In the genomic region with DNA sequence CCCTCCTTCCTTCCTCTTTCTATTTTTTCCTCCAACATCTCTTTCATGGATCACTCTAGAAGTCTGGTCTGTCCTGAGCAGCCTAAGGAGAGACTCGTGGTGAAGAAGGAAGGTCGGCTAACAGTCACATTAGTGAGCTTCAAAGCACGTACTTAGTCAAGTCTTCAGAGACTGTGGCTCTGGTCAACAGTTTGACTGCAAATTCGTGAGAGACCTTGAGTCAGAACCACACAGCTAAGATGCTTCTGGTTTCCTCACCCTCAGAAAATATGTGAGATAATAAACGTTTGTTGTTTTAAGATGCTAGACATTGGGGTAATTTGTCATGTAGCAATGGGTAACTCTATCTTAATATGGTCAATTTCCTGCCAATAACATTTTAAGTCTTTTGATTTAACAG, we compare ENCODE assay signal across 16 cellular contexts.
"Had no signal": no experiment of that assay in that cellular context is flagged by ENCODE, and none has a peak within 500 bp of the region (broad histone marks: within the 10 kb centered on the region; RNA-seq: fewer than 3 reads in every experiment).

No MANE protein-coding gene starts in this region.

- H3K27ac Mint-ChIP-seq: activated naive CD8-positive, alpha-beta T cell treated with anti-CD3 and anti-CD28 coated beads, Interleukin-2, amount 10 ng/mL, durations not matched to agents 7 days and 5 days; activated T-cell treated with anti-CD3 and anti-CD28 coated beads, Interleukin-2, amount 50 U/mL, for 72 hours; stimulated activated memory B cell treated with anti-CD40 and anti-IgM and Interleukin-4, amounts not matched to agents 10 μg/mL and 1 μg/mL and 100 μg/mL, for 72 hours; T-cell had no signal

- DNase-seq: activated CD4-positive, alpha-beta T cell treated with anti-CD3 and anti-CD28 coated beads, Interleukin-2, amount 50 U/mL, for 48 hours; activated CD8-positive, alpha-beta memory T cell treated with anti-CD3 and anti-CD28 coated beads, Interleukin-2, amount 50 U/mL, for 4 hours; activated gamma-delta T cell; activated naive CD8-positive, alpha-beta T cell treated with anti-CD3 and anti-CD28 coated beads, Interleukin-2, amount 10 ng/mL, durations not matched to agents 7 days and 5 days; activated T-cell treated with anti-CD3 and anti-CD28 coated beads, Interleukin-2, amount 50 U/mL, for 72 hours; midbrain; T-cell; T1000; uterus had no signal

- H3K27ac ChIP-seq: esophagus muscularis mucosa, hepatocyte, parathyroid adenoma, tibial nerve, uterus, VCaP had no signal

- ATAC-seq: activated T-cell treated with anti-CD3 and anti-CD28 coated beads, Interleukin-2, amount 50 U/mL, for 72 hours; left lobe of liver; stimulated activated memory B cell treated with anti-CD40 and anti-IgM and Interleukin-4, amounts not matched to agents 10 μg/mL and 1 μg/mL and 100 μg/mL, for 72 hours; T-cell had no signal

- H3K4me1 ChIP-seq: parathyroid adenoma, tibial nerve, uterus had no signal

- H3K4me3 ChIP-seq: esophagus muscularis mucosa, hepatocyte, tibial nerve, uterus had no signal

- H3K27me3 ChIP-seq: esophagus muscularis mucosa, hepatocyte, tibial nerve, uterus had no signal

- H3K4me1 Mint-ChIP-seq: stimulated activated memory B cell treated with anti-CD40 and anti-IgM and Interleukin-4, amounts not matched to agents 10 μg/mL and 1 μg/mL and 100 μg/mL, for 72 hours had no signal

- H3K36me3 ChIP-seq: esophagus muscularis mucosa, tibial nerve had no signal

- H3K4me3 Mint-ChIP-seq: activated naive CD8-positive, alpha-beta T cell treated with anti-CD3 and anti-CD28 coated beads, Interleukin-2, amount 10 ng/mL, durations not matched to agents 7 days and 5 days; activated T-cell treated with anti-CD3 and anti-CD28 coated beads, Interleukin-2, amount 50 U/mL, for 72 hours; stimulated activated memory B cell treated with anti-CD40 and anti-IgM and Interleukin-4, amounts not matched to agents 10 μg/mL and 1 μg/mL and 100 μg/mL, for 72 hours; T-cell had no signal

- H3K9me3 ChIP-seq: esophagus muscularis mucosa, tibial nerve, uterus had no signal

- H3K9me3 Mint-ChIP-seq: stimulated activated memory B cell treated with anti-CD40 and anti-IgM and Interleukin-4, amounts not matched to agents 10 μg/mL and 1 μg/mL and 100 μg/mL, for 72 hours; T-cell had no signal

- H3K36me3 Mint-ChIP-seq: stimulated activated memory B cell treated with anti-CD40 and anti-IgM and Interleukin-4, amounts not matched to agents 10 μg/mL and 1 μg/mL and 100 μg/mL, for 72 hours; T-cell had no signal

- H3K27me3 Mint-ChIP-seq: activated naive CD8-positive, alpha-beta T cell treated with anti-CD3 and anti-CD28 coated beads, Interleukin-2, amount 10 ng/mL, durations not matched to agents 7 days and 5 days; stimulated activated memory B cell treated with anti-CD40 and anti-IgM and Interleukin-4, amounts not matched to agents 10 μg/mL and 1 μg/mL and 100 μg/mL, for 72 hours; T-cell had no signal
